ENCODE assay signal across 22 cellular contexts in the genomic region with DNA sequence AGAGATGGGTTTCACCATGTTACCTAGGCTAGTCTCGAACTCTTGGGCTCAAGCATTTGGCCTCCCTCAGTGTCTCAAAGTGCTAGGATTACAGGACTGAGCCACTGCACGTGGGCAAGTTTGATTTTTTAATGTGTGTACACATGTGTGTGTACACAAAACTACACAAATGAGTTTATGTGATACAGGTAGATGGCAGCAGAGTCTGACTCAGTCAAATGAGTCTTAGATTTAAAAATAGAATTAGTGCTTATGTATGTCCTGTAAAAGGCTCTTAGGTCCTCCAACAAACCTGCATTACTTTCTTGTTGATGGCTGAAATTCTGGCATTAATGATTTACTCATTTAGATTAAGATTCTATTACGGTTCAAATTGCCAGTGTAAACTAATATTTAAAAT.
DNase-seq lines count a peak whose midpoint lies in the region; ATAC-seq, FAIRE-seq and TF ChIP-seq lines count a peak whose summit lies in the region.
"Had no signal": no experiment of that assay in that cellular context is flagged by ENCODE, and none has a peak within 500 bp of the region (broad histone marks: within the 10 kb centered on the region; RNA-seq: fewer than 3 reads in every experiment).

No MANE protein-coding gene starts in this region.

- peaks cover 0 to 5% (median 0%) of the 10 kb centered on the region in 4 donors for H3K27me3 ChIP-seq in liver (ENCODE audit: control insufficient read depth in 4 of 4, insufficient read depth in 4 of 4, low read length in 3 of 4)
- no peaks in the 10 kb centered on the region for H3K27me3 ChIP-seq in HepG2 (ENCODE audit: control insufficient read depth in 1 of 2, insufficient read depth in 2 of 2, low read length in 2 of 2)
- H3K27me3 ChIP-seq in GM23338 (ENCODE audit: insufficient read depth): no peaks in the 10 kb centered on the region
- H3K27me3 ChIP-seq: colonic mucosa had no signal

- no peaks in the 10 kb centered on the region; the same call in 2 of the 3 replicates for H3K4me1 Mint-ChIP-seq in GM23338
- H3K4me1 Mint-ChIP-seq: activated CD4-positive, alpha-beta T cell treated with anti-CD3 and anti-CD28 coated beads, Interleukin-2, amount 10 ng/mL, durations not matched to agents 7 days and 5 days had no signal

- H3K9ac ChIP-seq in liver (ENCODE audit: low read depth in 1 of 2, low read length in 2 of 2): no peak overlapping the region
- H3K9ac ChIP-seq in HepG2 (ENCODE audit: insufficient read depth, low read depth, low read length): no peak overlapping the region
- no peak overlapping the region for H3K9ac ChIP-seq in SK-N-MC (ENCODE audit: insufficient read length)

- WGBS in liver: 47% methylated on average over 3 of the region's 3 CpGs
- WGBS in HepG2 (ENCODE audit: low lambda C conversion rate): 11% methylated on average over 3 of the region's 3 CpGs

- H3K27ac ChIP-seq in liver (ENCODE audit: low read depth in 1 of 2, low read length in 2 of 2): no peak overlapping the region
- H3K27ac ChIP-seq in HepG2 (ENCODE audit: extremely low read length, insufficient read depth, low read length): no peak overlapping the region
- H3K27ac ChIP-seq in SK-N-MC: peak overlapping the region; percentile 56; the same call in 1 of the 2 replicates
- H3K27ac ChIP-seq in GM23338 (ENCODE audit: low read depth): no peak overlapping the region; the same call in 1 of the 2 replicates
- H3K27ac ChIP-seq: colonic mucosa had no signal

- no peaks in the 10 kb centered on the region for H3K79me2 ChIP-seq in HepG2 (ENCODE audit: insufficient read depth, low read length)
- H3K79me2 ChIP-seq in GM23338 (replicated peaks; ENCODE audit: insufficient read depth): no peaks in the 10 kb centered on the region

- no peaks in the 10 kb centered on the region for H3K9me2 ChIP-seq in GM23338 (ENCODE audit: insufficient read depth)

- no peaks in the 10 kb centered on the region for H3F3A ChIP-seq in GM23338 (replicated peaks; ENCODE audit: low read depth)

- H3K36me3 ChIP-seq in liver (ENCODE audit: control insufficient read depth in 4 of 4, insufficient read depth in 3 of 4, low read depth in 1 of 4, low read length in 3 of 4): no peaks in the 10 kb centered on the region
- no peaks in the 10 kb centered on the region for H3K36me3 ChIP-seq in HepG2 (replicated peaks in 1 of 2; ENCODE audit: control insufficient read depth in 1 of 2, insufficient read depth in 2 of 2, low read length in 2 of 2)
- no peaks in the 10 kb centered on the region for H3K36me3 ChIP-seq in SK-N-MC (ENCODE audit: insufficient read depth, low read length)
- no peaks in the 10 kb centered on the region for H3K36me3 ChIP-seq in GM23338 (ENCODE audit: insufficient read depth)
- H3K36me3 ChIP-seq: colonic mucosa had no signal

- H3K36me3 Mint-ChIP-seq in GM23338 (ENCODE audit: low read depth): no peaks in the 10 kb centered on the region

- no peak overlapping the region for H3K27ac Mint-ChIP-seq in GM23338
- H3K27ac Mint-ChIP-seq: activated CD4-positive, alpha-beta T cell treated with anti-CD3 and anti-CD28 coated beads, Interleukin-2, amount 10 ng/mL, durations not matched to agents 7 days and 5 days; H9; stimulated activated naive CD8-positive, alpha-beta T cell treated with anti-CD3 and anti-CD28 coated beads, Interleukin-15, Interleukin-2, amounts not matched to agents 100 ng/mL and 50 ng/mL, for 24 hours had no signal

- TF ChIP-seq RAD21 in liver (IDR thresholded peaks at IDR 0.05) (peak; percentile 25 to 27), HepG2 (CRISPR knock-in tag; IDR thresholded peaks at IDR 0.05) (no peak)

- TF ChIP-seq POLR2A in HepG2 (IDR thresholded peaks at IDR 0.05; ENCODE audit: insufficient read depth in 1 of 2, low read depth in 2 of 2, low read length in 2 of 2): no peak

- in situ Hi-C loops in HepG2 (cut with HindIII; ENCODE audit: extremely low pct_ligation_motif_present, low pct_unique_long_range_greater_than_20kb): no loop called here

- H3K9me3 ChIP-seq in liver (ENCODE audit: control insufficient read depth in 4 of 4, low read length in 3 of 4) (no peaks in the 10 kb centered on the region), HepG2 (ENCODE audit: low read length) (peaks cover 52% of the 10 kb centered on the region), SK-N-MC (ENCODE audit: low read depth, low read length) (no peaks in the 10 kb centered on the region)
- H3K9me3 ChIP-seq: Caco-2, colonic mucosa had no signal

- no peaks in the 10 kb centered on the region for H3K4me1 ChIP-seq in liver (ENCODE audit: control insufficient read depth in 4 of 4, insufficient read depth in 4 of 4, low read length in 3 of 4)
- no peaks in the 10 kb centered on the region for H3K4me1 ChIP-seq in HepG2 (ENCODE audit: insufficient read depth, low read length)
- H3K4me1 ChIP-seq in GM23338 (ENCODE audit: insufficient read depth): no peaks in the 10 kb centered on the region
- H3K4me1 ChIP-seq: Caco-2, colonic mucosa had no signal

- TF ChIP-seq EP300 in HepG2 (IDR thresholded peaks at IDR 0.05; ENCODE audit: low read depth in 2 of 2, low read length in 2 of 2) (no peak), HepG2 (CRISPR knock-in tag; IDR thresholded peaks at IDR 0.05; ENCODE audit: borderline replicate concordance) (no peak)

- H3K9me3 Mint-ChIP-seq in GM23338: no peaks in the 10 kb centered on the region
- H3K9me3 Mint-ChIP-seq: activated CD4-positive, alpha-beta T cell treated with anti-CD3 and anti-CD28 coated beads, Interleukin-2, amount 10 ng/mL, durations not matched to agents 7 days and 5 days; H9; stimulated activated naive CD8-positive, alpha-beta T cell treated with anti-CD3 and anti-CD28 coated beads, Interleukin-15, Interleukin-2, amounts not matched to agents 100 ng/mL and 50 ng/mL, for 24 hours had no signal

- H2AFZ ChIP-seq in HepG2 (ENCODE audit: low read length): no peak overlapping the region
- no peak overlapping the region for H2AFZ ChIP-seq in GM23338

- H3K27me3 Mint-ChIP-seq in GM23338 (ENCODE audit: insufficient read depth, low read depth, poor library complexity): no peaks in the 10 kb centered on the region
- H3K27me3 Mint-ChIP-seq: activated CD4-positive, alpha-beta T cell treated with anti-CD3 and anti-CD28 coated beads, Interleukin-2, amount 10 ng/mL, durations not matched to agents 7 days and 5 days; stimulated activated naive CD8-positive, alpha-beta T cell treated with anti-CD3 and anti-CD28 coated beads, Interleukin-15, Interleukin-2, amounts not matched to agents 100 ng/mL and 50 ng/mL, for 24 hours had no signal

- no TSS peak for BruUV-seq in HepG2 (replicated peaks; lab: Mats Ljungman, UMichigan)

- no peak for TF ChIP-seq CTCF in liver (IDR thresholded peaks at IDR 0.05; ENCODE audit: low read depth, low read length, missing input control)
- TF ChIP-seq CTCF in HepG2 (CRISPR knock-in tag; IDR thresholded peaks at IDR 0.05): no peak
- no peak; a peak in 1 of 4 replicates for TF ChIP-seq CTCF in GM23338 (conservative IDR thresholded peaks at IDR 0.05; ENCODE audit: low read depth in 2 of 2)

- no peaks in the 10 kb centered on the region for H4K20me1 ChIP-seq in HepG2 (ENCODE audit: insufficient read depth, low read length)
- no peaks in the 10 kb centered on the region for H4K20me1 ChIP-seq in GM23338 (replicated peaks; ENCODE audit: insufficient read depth)

- no peak overlapping the region for H3K4me2 ChIP-seq in HepG2 (ENCODE audit: low read depth, low read length)
- H3K4me2 ChIP-seq in GM23338: no peak overlapping the region

- H3K4me3 ChIP-seq in liver (ENCODE audit: low read depth in 1 of 3, low read length in 3 of 3) (no peak overlapping the region), HepG2 (replicated peaks in 1 of 3; ENCODE audit: insufficient read depth in 1 of 3, low read depth in 2 of 3, low read length in 3 of 3) (no peak overlapping the region), SK-N-MC (peak overlapping the region; percentile 20; the same call in 1 of the 2 replicates), GM23338 (no peak overlapping the region)
- H3K4me3 ChIP-seq: colonic mucosa had no signal

- no peak for ATAC-seq in HepG2
- peak; percentile 68 for ATAC-seq in left ventricle myocardium superior
- no peak for ATAC-seq in GM23338

- no peak overlapping the region for H3K4me3 Mint-ChIP-seq in GM23338
- H3K4me3 Mint-ChIP-seq: activated CD4-positive, alpha-beta T cell treated with anti-CD3 and anti-CD28 coated beads, Interleukin-2, amount 10 ng/mL, durations not matched to agents 7 days and 5 days; H9; stimulated activated naive CD8-positive, alpha-beta T cell treated with anti-CD3 and anti-CD28 coated beads, Interleukin-15, Interleukin-2, amounts not matched to agents 100 ng/mL and 50 ng/mL, for 24 hours had no signal

- DNase-seq in HepG2 (ENCODE audit: low spot score) (no peak), SK-N-MC (ENCODE audit: low read depth, low spot score) (no peak), left ventricle myocardium superior (no peak), NCI-H524 (lab: John Stamatoyannopoulos, UW) (no peak), RPMI8226 (no peak), GM23338 (ENCODE audit: low spot score) (no peak)
- no peak for DNase-seq in activated naive CD4-positive, alpha-beta T cell treated with Interleukin-2 at 50 U/mL for 16 hours
- DNase-seq: activated CD4-positive, alpha-beta T cell treated with anti-CD3 and anti-CD28 coated beads, Interleukin-2, amount 10 ng/mL, durations not matched to agents 7 days and 5 days; activated CD8-positive, alpha-beta memory T cell treated with anti-CD3 and anti-CD28 coated beads, Interleukin-2, amount 50 U/mL, for 4 hours; activated gamma-delta T cell treated with Interleukin-2 at 50 U/mL for 16 hours; colonic mucosa; H9; kidney; NCI-H187 treated with DMSO at 0.1 percent for 48 hours; NCI-H510A treated with DMSO at 0.1 percent for 48 hours; stimulated activated CD4-positive, alpha-beta T cell treated with anti-CD3 and anti-CD28 coated beads, Interleukin-1b, Interleukin-23, amount 100 ng/mL, for 48 hours; SW 1271; trophoblast cell had no signal

- intact Hi-C loops in HepG2 (cut with micrococcal nuclease; ENCODE audit: unreplicated experiment): no loop called here
- intact Hi-C loops in left ventricle myocardium superior (cut with micrococcal nuclease): no loop called here

- POLR2A ChIA-PET in HepG2 (lab: Yijun Ruan, JAX): no interaction called here

- CTCF ChIA-PET in HepG2 (lab: Yijun Ruan, JAX; ENCODE audit: low intra/inter-chr PET ratio, low total read pairs): no interaction called here

- no peak for FAIRE-seq in HepG2 (lab: Jason Lieb, UNC)
- FAIRE-seq: TTC549 had no signal

TF ChIP-seq in liver, 16 proteins besides CTCF, POLR2A, EP300 and RAD21 (continues in another document):
- TF ChIP-seq JUND (IDR thresholded peaks at IDR 0.05): no peak

TF ChIP-seq in HepG2, 621 proteins besides CTCF, POLR2A, EP300 and RAD21 (continues in another document):
- TF ChIP-seq ZNF678 (CRISPR knock-in tag; IDR thresholded peaks at IDR 0.05) (no peak), SMAD3 (CRISPR knock-in tag; IDR thresholded peaks at IDR 0.05) (no peak)
